Comparison of ENCODE assay signal across 9 cellular contexts in genomic region chr2:234564719-234565118, GRCh38.
A peak's percentile ranks its signal among the peaks of the same experiment; 100 is the strongest.
DNase-seq lines count a peak whose midpoint lies in the region; ATAC-seq and TF ChIP-seq lines count a peak whose summit lies in the region.
"Had no signal": no experiment of that assay in that cellular context is flagged by ENCODE, and none has a peak within 500 bp of the region (broad histone marks: within the 10 kb centered on the region; RNA-seq: fewer than 3 reads in every experiment).

No MANE protein-coding gene starts in this region.

- ATAC-seq in heart left ventricle (no peak), GM21526 (IDR thresholded peaks at IDR 0.05; ENCODE audit: low FRiP score, unreplicated experiment) (no peak), HG03460 (IDR thresholded peaks at IDR 0.05; ENCODE audit: unreplicated experiment) (no peak)
- no peak for ATAC-seq in activated CD4-positive, CD25-positive, alpha-beta regulatory T cell treated with anti-CD3 and anti-CD28 coated beads, Interleukin-2, amount 50 U/mL, for 24 hours

- peak; percentile 62 for TF ChIP-seq RAD21 in liver (IDR thresholded peaks at IDR 0.05)

- H3K27me3 ChIP-seq in BLaER1 treated with 17β-estradiol and CSF1 and Interleukin-3, amounts not matched to agents 10 nM and 100 nM = no peaks in the 10 kb centered on the region
- no peaks in the 10 kb centered on the region for H3K27me3 ChIP-seq in liver (ENCODE audit: control insufficient read depth in 4 of 4, insufficient read depth in 4 of 4, low read length in 3 of 4)
- peaks cover 0 to 5% (median 0%) of the 10 kb centered on the region in 9 donors for H3K27me3 ChIP-seq in heart left ventricle
- H3K27me3 ChIP-seq: ovary had no signal

- DNase-seq in NCI-H1417 treated with DMSO at 0.1 percent for 48 hours (lab: John Stamatoyannopoulos, UW) (peak; percentile 89), heart left ventricle (no peak)
- DNase-seq: ovary had no signal

- no peaks in the 10 kb centered on the region for H3K36me3 ChIP-seq in BLaER1 treated with 17β-estradiol and CSF1 and Interleukin-3, amounts not matched to agents 10 nM and 100 nM
- no peaks in the 10 kb centered on the region for H3K36me3 ChIP-seq in liver (ENCODE audit: control insufficient read depth in 4 of 4, insufficient read depth in 3 of 4, low read depth in 1 of 4, low read length in 3 of 4)
- no peaks in the 10 kb centered on the region for H3K36me3 ChIP-seq in heart left ventricle
- H3K36me3 ChIP-seq: ovary had no signal

- H3K4me3 ChIP-seq in BLaER1 treated with 17β-estradiol and CSF1 and Interleukin-3, amounts not matched to agents 10 nM and 100 nM = no peak overlapping the region; a peak in 1 of 20 replicates
- H3K4me3 ChIP-seq in WI38 (ENCODE audit: low read depth, low read length) = no peak overlapping the region
- no peak overlapping the region for H3K4me3 ChIP-seq in liver (ENCODE audit: low read depth in 1 of 3, low read length in 3 of 3)
- no peak overlapping the region for H3K4me3 ChIP-seq in heart left ventricle
- H3K4me3 ChIP-seq: ovary had no signal

- H3K27ac ChIP-seq in BLaER1 treated with 17β-estradiol and CSF1 and Interleukin-3, amounts not matched to agents 10 nM and 100 nM = peak overlapping the region in 3 of 11 experiments; percentile 28 to 74 (median 48); a peak in 6 of 22 replicates
- H3K27ac ChIP-seq in liver (ENCODE audit: low read depth in 1 of 2, low read length in 2 of 2) (no peak overlapping the region), heart left ventricle (no peak overlapping the region)
- H3K27ac ChIP-seq: ovary had no signal

- peak overlapping the region in 8 of 11 experiments; percentile 59 to 89 (median 78); a peak in 16 of 22 replicates for H3K4me2 ChIP-seq in BLaER1 treated with 17β-estradiol and CSF1 and Interleukin-3, amounts not matched to agents 10 nM and 100 nM

- peaks cover 12 to 63% (median 61%) of the 10 kb centered on the region in 10 experiments for H3K4me1 ChIP-seq in BLaER1 treated with 17β-estradiol and CSF1 and Interleukin-3, amounts not matched to agents 10 nM and 100 nM
- no peaks in the 10 kb centered on the region for H3K4me1 ChIP-seq in liver (ENCODE audit: control insufficient read depth in 4 of 4, insufficient read depth in 4 of 4, low read length in 3 of 4)
- H3K4me1 ChIP-seq in heart left ventricle = no peaks in the 10 kb centered on the region

- TF ChIP-seq POLR2A in heart left ventricle (IDR thresholded peaks at IDR 0.05) = no peak

- H3K9me3 ChIP-seq in BLaER1 treated with 17β-estradiol and CSF1 and Interleukin-3, amounts not matched to agents 10 nM and 100 nM (replicated peaks in 1 of 11) = peaks cover 12 to 22% (median 17%) of the 10 kb centered on the region in 11 experiments; a peak in 19 of 22 replicates
- H3K9me3 ChIP-seq in liver (ENCODE audit: control insufficient read depth in 4 of 4, low read length in 3 of 4) (no peaks in the 10 kb centered on the region), heart left ventricle (peaks cover 0 to 4% (median 0%) of the 10 kb centered on the region in 12 donors)
- H3K9me3 ChIP-seq: ovary had no signal

- TF ChIP-seq CTCF in WI38 (IDR thresholded peaks at IDR 0.05; ENCODE audit: low read depth, low read length) (peak; percentile 26; the same call in 1 of the 2 replicates), liver (IDR thresholded peaks at IDR 0.05; ENCODE audit: low read depth, low read length, missing input control) (peak; percentile 4), heart left ventricle (IDR thresholded peaks at IDR 0.05) (peak in 5 of 12 donors; percentile 13 to 32 (median 24))

- H4K20me1 ChIP-seq in BLaER1 treated with 17β-estradiol and CSF1 and Interleukin-3, amounts not matched to agents 10 nM and 100 nM = no peaks in the 10 kb centered on the region

- WGBS in liver = 65% methylated on average over 2 of the region's 2 CpGs
- WGBS in heart left ventricle, 4 donors = 38 to 56% (median 51%) methylated on average over 2 of the region's 2 CpGs

- H3K9ac ChIP-seq in BLaER1 treated with 17β-estradiol and CSF1 and Interleukin-3, amounts not matched to agents 10 nM and 100 nM = peak overlapping the region in 3 of 11 experiments; percentile 22 to 37 (median 34); a peak in 3 of 22 replicates
- no peak overlapping the region for H3K9ac ChIP-seq in liver (ENCODE audit: low read depth in 1 of 2, low read length in 2 of 2)

- intact Hi-C loops in heart left ventricle (cut with DNase I) = no loop called here

TF ChIP-seq in liver, 16 proteins besides CTCF, POLR2A, EP300 and RAD21:
- TF ChIP-seq HNF4A (conservative IDR thresholded peaks at IDR 0.05) (no peak), FOXA1 (IDR thresholded peaks at IDR 0.05) (no peak), SP1 (IDR thresholded peaks at IDR 0.05) (no peak), HNF4G (IDR thresholded peaks at IDR 0.05) (no peak), YY1 (IDR thresholded peaks at IDR 0.05) (no peak), ZBTB33 (IDR thresholded peaks at IDR 0.05) (no peak), JUND (IDR thresholded peaks at IDR 0.05) (no peak), GABPA (IDR thresholded peaks at IDR 0.05 in 1 of 2, conservative IDR thresholded peaks at IDR 0.05 in 1 of 2) (no peak), NR2F2 (IDR thresholded peaks at IDR 0.05) (no peak), FOXA2 (IDR thresholded peaks at IDR 0.05) (no peak), RXRA (IDR thresholded peaks at IDR 0.05) (no peak)
- TF ChIP-seq, protein P1, sequence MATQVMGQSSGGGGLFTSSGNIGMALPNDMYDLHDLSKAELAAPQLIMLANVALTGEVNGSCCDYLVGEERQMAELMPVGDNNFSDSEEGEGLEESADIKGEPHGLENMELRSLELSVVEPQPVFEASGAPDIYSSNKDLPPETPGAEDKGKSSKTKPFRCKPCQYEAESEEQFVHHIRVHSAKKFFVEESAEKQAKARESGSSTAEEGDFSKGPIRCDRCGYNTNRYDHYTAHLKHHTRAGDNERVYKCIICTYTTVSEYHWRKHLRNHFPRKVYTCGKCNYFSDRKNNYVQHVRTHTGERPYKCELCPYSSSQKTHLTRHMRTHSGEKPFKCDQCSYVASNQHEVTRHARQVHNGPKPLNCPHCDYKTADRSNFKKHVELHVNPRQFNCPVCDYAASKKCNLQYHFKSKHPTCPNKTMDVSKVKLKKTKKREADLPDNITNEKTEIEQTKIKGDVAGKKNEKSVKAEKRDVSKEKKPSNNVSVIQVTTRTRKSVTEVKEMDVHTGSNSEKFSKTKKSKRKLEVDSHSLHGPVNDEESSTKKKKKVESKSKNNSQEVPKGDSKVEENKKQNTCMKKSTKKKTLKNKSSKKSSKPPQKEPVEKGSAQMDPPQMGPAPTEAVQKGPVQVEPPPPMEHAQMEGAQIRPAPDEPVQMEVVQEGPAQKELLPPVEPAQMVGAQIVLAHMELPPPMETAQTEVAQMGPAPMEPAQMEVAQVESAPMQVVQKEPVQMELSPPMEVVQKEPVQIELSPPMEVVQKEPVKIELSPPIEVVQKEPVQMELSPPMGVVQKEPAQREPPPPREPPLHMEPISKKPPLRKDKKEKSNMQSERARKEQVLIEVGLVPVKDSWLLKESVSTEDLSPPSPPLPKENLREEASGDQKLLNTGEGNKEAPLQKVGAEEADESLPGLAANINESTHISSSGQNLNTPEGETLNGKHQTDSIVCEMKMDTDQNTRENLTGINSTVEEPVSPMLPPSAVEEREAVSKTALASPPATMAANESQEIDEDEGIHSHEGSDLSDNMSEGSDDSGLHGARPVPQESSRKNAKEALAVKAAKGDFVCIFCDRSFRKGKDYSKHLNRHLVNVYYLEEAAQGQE (IDR thresholded peaks at IDR 0.05) = no peak
- TF ChIP-seq, protein P2, sequence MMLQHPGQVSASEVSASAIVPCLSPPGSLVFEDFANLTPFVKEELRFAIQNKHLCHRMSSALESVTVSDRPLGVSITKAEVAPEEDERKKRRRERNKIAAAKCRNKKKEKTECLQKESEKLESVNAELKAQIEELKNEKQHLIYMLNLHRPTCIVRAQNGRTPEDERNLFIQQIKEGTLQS (IDR thresholded peaks at IDR 0.05) = no peak
TF ChIP-seq in liver: peak in this region for 0.
